In genomic region chr20:41356951-41357350, GRCh38 we compare ENCODE assay signal across 24 cellular contexts. TPM values are rescaled to one million over a fixed set of nuclear protein-coding genes. Genes with fewer than 3 reads are reported as not detected.
DNase-seq lines count a peak whose midpoint lies in the region; ATAC-seq, FAIRE-seq and TF ChIP-seq lines count a peak whose summit lies in the region.
"Had no signal": no experiment of that assay in that cellular context is flagged by ENCODE, and none has a peak within 500 bp of the region (broad histone marks: within the 10 kb centered on the region; RNA-seq: fewer than 3 reads in every experiment).

No MANE protein-coding gene starts in this region.

- peak; percentile 82 for FAIRE-seq in HTR-8/SVneo (lab: Jason Lieb, UNC)
- FAIRE-seq: A549, G401.6, GM12892, GM19239, H54 had no signal

- H3K9me3 ChIP-seq in left ventricle myocardium inferior (replicated peaks): no peaks in the 10 kb centered on the region
- H3K9me3 ChIP-seq in smooth muscle cell (replicated peaks; ENCODE audit: low read depth): no peaks in the 10 kb centered on the region
- H3K9me3 ChIP-seq: A549 had no signal

- H2AFZ ChIP-seq in smooth muscle cell (ENCODE audit: low read depth): no peak overlapping the region
- H2AFZ ChIP-seq: GM23338 had no signal

- 94% methylated on average over 13 of the region's 13 CpGs for WGBS in smooth muscle cell (ENCODE audit: low lambda C conversion rate)

- H3K27me3 ChIP-seq in left ventricle myocardium inferior (ENCODE audit: low read depth): no peaks in the 10 kb centered on the region
- H3K27me3 ChIP-seq in smooth muscle cell (ENCODE audit: low read depth): no peaks in the 10 kb centered on the region

- no peak for TF ChIP-seq CTCF in left ventricle myocardium inferior (IDR thresholded peaks at IDR 0.05; ENCODE audit: borderline replicate concordance)
- TF ChIP-seq CTCF in smooth muscle cell (IDR thresholded peaks at IDR 0.05; ENCODE audit: borderline replicate concordance, insufficient read depth, poor library complexity, severe bottlenecking): no peak

- ATAC-seq in left cardiac atrium (no peak), sciatic nerve (peak; percentile 8)
- ATAC-seq: A549, GM23338 had no signal

- no peaks in the 10 kb centered on the region for H4K20me1 ChIP-seq in smooth muscle cell (ENCODE audit: low read depth)

- peaks cover 47% of the 10 kb centered on the region for H3K4me1 ChIP-seq in left ventricle myocardium inferior
- H3K4me1 ChIP-seq in smooth muscle cell (ENCODE audit: low read depth): no peaks in the 10 kb centered on the region
- H3K4me1 ChIP-seq: A549 had no signal

- no peak overlapping the region for H3K4me2 ChIP-seq in smooth muscle cell
- H3K4me2 ChIP-seq: A549, GM23338 had no signal

- H3K27ac ChIP-seq in left ventricle myocardium inferior (replicated peaks): peak overlapping the region; percentile 6
- H3K27ac ChIP-seq in smooth muscle cell (ENCODE audit: low read depth): no peak overlapping the region
- H3K27ac ChIP-seq: A549 had no signal

- no peaks in the 10 kb centered on the region for H3F3A ChIP-seq in smooth muscle cell (ENCODE audit: low read depth)

- no peak overlapping the region for H3K9ac ChIP-seq in smooth muscle cell (ENCODE audit: low read depth)

- peaks cover 46% of the 10 kb centered on the region for H3K36me3 ChIP-seq in left ventricle myocardium inferior
- no peaks in the 10 kb centered on the region for H3K36me3 ChIP-seq in smooth muscle cell (ENCODE audit: low read depth)

- no peaks in the 10 kb centered on the region for H3K79me2 ChIP-seq in smooth muscle cell (ENCODE audit: low read depth)

- no peak overlapping the region for H3K4me3 ChIP-seq in left ventricle myocardium inferior
- H3K4me3 ChIP-seq in smooth muscle cell: no peak overlapping the region
- H3K4me3 ChIP-seq: A549, GM23338 had no signal

- intact Hi-C loops in left ventricle myocardium inferior (cut with micrococcal nuclease): no loop called here
- intact Hi-C loops in left cardiac atrium (cut with DNase I): no loop called here
- intact Hi-C loops in sciatic nerve (cut with DNase I): no loop called here

- DNase-seq in left ventricle myocardium inferior: no peak
- DNase-seq in left cardiac atrium: no peak
- no peak for DNase-seq in HTR-8/SVneo (ENCODE audit: insufficient read length, low spot score)
- DNase-seq in islet precursor cell: peak; percentile 41
- no peak for DNase-seq in sciatic nerve (ENCODE audit: low spot score)
- no peak for DNase-seq in HPDE6-E6E7 (ENCODE audit: extremely low spot score)
- DNase-seq in NCI-H1694 (lab: John Stamatoyannopoulos, UW): no peak
- DNase-seq in smooth muscle cell (lab: John Stamatoyannopoulos, UW; ENCODE audit: unreplicated experiment): no peak
- DNase-seq: 8988T; ACHN; AML-193; C1 segment of cervical spinal cord; Calu3; CD4-positive, alpha-beta memory T cell; COR-L47; DMS53; DND-41; HCEC 1CT had no signal

RNA-seq across cellular contexts. Expression of gene EMILIN3, which starts 9.7 kb away (rescaled TPM):
- total RNA-seq in left ventricle myocardium inferior: 4.2 TPM
- 1 to 10 TPM in 1 of 2 donors, under 1 TPM in 1; 0.44 to 3.4 TPM for total RNA-seq in left cardiac atrium
- 9.9 TPM for total RNA-seq in sciatic nerve
- total RNA-seq in smooth muscle cell: 0.27 and 0.36 TPM in 2 replicates
- 0.18 and 0.65 TPM in 2 replicates for polyA plus RNA-seq in smooth muscle cell
- total RNA-seq: Calu3; CD4-positive, alpha-beta memory T cell had no signal
- polyA plus RNA-seq: CD4-positive, alpha-beta memory T cell had no signal

RNA-seq across cellular contexts. Expression of gene LPIN3, which starts 16.3 kb away (rescaled TPM):
- total RNA-seq in left ventricle myocardium inferior: 19.9 TPM
- total RNA-seq in left cardiac atrium: 10 to 100 TPM; 12.1 to 12.9 TPM
- 12.9 TPM for total RNA-seq in sciatic nerve
- 7.3 and 12.5 TPM in 2 replicates for total RNA-seq in smooth muscle cell
- 6.9 and 14.0 TPM in 2 replicates for polyA plus RNA-seq in smooth muscle cell
- polyA plus RNA-seq: CD4-positive, alpha-beta memory T cell had no signal

RNA-seq across cellular contexts. Expression of gene ZHX3, which starts 39.4 kb away (rescaled TPM):
- total RNA-seq in left ventricle myocardium inferior (34.6 TPM), left cardiac atrium (10 to 100 TPM; 32.8 to 34.2 TPM), sciatic nerve (39.7 TPM), smooth muscle cell (7.7 and 10.1 TPM in 2 replicates)
- polyA plus RNA-seq in smooth muscle cell: 16.9 and 17.1 TPM in 2 replicates
